ENCODE assay signal across 8 cellular contexts in the genomic region with DNA sequence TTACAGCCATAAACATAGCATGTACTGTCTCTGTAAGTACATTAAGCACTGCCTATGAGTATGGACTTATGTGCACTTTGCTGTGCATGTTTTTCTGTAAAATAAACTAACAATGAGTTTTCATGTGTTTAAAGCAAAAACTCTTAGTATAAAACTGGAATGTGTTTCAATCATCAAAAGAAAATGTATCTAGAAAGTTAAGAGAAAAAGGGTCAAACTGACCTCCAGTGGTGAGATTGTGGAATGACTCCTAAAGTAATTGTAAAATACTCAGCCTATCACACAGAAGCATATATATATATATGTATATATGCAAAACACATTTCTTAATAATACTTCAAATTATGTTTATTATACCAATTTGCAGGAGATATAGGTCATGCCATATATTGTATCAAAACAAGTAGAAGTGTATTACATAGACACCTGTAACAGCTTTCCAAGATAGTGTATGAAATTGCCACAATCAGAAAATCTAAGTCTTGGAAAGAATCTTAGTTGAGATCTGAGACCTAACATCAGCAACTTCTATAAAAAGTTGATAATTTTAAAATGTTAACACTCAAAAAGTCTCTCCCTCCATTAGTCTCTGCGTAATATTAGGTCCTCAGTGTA.
DNase-seq lines count a peak whose midpoint lies in the region; ATAC-seq and TF ChIP-seq lines count a peak whose summit lies in the region.

No MANE protein-coding gene starts in this region.

- peak overlapping the region; percentile 26 for H2AFZ ChIP-seq in HCT116 (ENCODE audit: low read depth, low read length, poor library complexity, severe bottlenecking)

- RAD21 ChIA-PET in HCT116 (lab: Charles Lee; ENCODE audit: low non-redundant PET in 1 of 2, low total read pairs in 2 of 2, uncharacterized antibody in 2 of 2, unreplicated experiment in 2 of 2) = no interaction called here

- no peaks in the 10 kb centered on the region for H4K20me1 ChIP-seq in HCT116 (ENCODE audit: insufficient read depth)

- no TSS peak for BruUV-seq in HCT116 (replicated peaks; lab: Mats Ljungman, UMichigan)

- TF ChIP-seq EP300 in gastroesophageal sphincter (IDR thresholded peaks at IDR 0.05) = no peak

- H3K4me3 ChIP-seq in HCT116 (replicated peaks in 1 of 2; ENCODE audit: low read depth in 1 of 2, low read length in 2 of 2) = no peak overlapping the region
- H3K4me3 ChIP-seq in gastroesophageal sphincter = no peak overlapping the region
- no peak overlapping the region for H3K4me3 ChIP-seq in upper lobe of right lung

- CTCF ChIA-PET in HCT116 (lab: Charles Lee) = interaction anchor here (0.8 to 3.0 kb wide), 4 partner anchors 150 to 346 kb away, joined by 3 to 47 read pairs (median 6); no protein-coding TSS in a partner anchor

- H3K36me3 ChIP-seq in HCT116 (ENCODE audit: control insufficient read depth in 1 of 2, insufficient read depth in 2 of 2, low read length in 2 of 2) = no peaks in the 10 kb centered on the region
- no peaks in the 10 kb centered on the region for H3K36me3 ChIP-seq in gastroesophageal sphincter
- no peaks in the 10 kb centered on the region for H3K36me3 ChIP-seq in upper lobe of right lung

- ATAC-seq in HCT116 (peak; percentile 69), gastroesophageal sphincter (no peak), upper lobe of right lung (no peak), GM21423 (IDR thresholded peaks at IDR 0.05; ENCODE audit: unreplicated experiment) (no peak)

- TF ChIP-seq RAD21 in HCT116 (IDR thresholded peaks at IDR 0.05; ENCODE audit: low read depth) = peak; percentile 55

- POLR2A ChIA-PET in HCT116 (lab: Charles Lee) = no interaction called here

- peak; percentile 27 to 59 (median 40); a peak in 5 of 6 replicates for TF ChIP-seq CTCF in HCT116 (IDR thresholded peaks at IDR 0.05 in 2 of 3, conservative IDR thresholded peaks at IDR 0.05 in 1 of 3; ENCODE audit: borderline replicate concordance in 1 of 3, insufficient read depth in 1 of 3, low read depth in 2 of 3, low read length in 2 of 3)
- TF ChIP-seq CTCF in gastroesophageal sphincter (IDR thresholded peaks at IDR 0.05) = peak; percentile 61 to 73 (median 70)
- peak; percentile 57 for TF ChIP-seq CTCF in upper lobe of right lung (IDR thresholded peaks at IDR 0.05)

- H3K4me1 ChIP-seq in HCT116 (ENCODE audit: control insufficient read depth in 1 of 2, insufficient read depth in 2 of 2, low read length in 2 of 2) (no peaks in the 10 kb centered on the region), gastroesophageal sphincter (peaks cover 0 to 31% (median 0%) of the 10 kb centered on the region in 3 donors), upper lobe of right lung (no peaks in the 10 kb centered on the region)

- WGBS in gastroesophageal sphincter (ENCODE audit: low coverage in 1 of 2), 2 donors = 93 to 100% methylated on average over 1 of the region's 1 CpG

- H3K27me3 ChIP-seq in HCT116 (ENCODE audit: insufficient read depth, low read length) (no peaks in the 10 kb centered on the region), gastroesophageal sphincter (no peaks in the 10 kb centered on the region), upper lobe of right lung (no peaks in the 10 kb centered on the region)

- no peak overlapping the region for H3K4me2 ChIP-seq in HCT116 (ENCODE audit: low read length)

- intact Hi-C loops in HCT116 (cut with micrococcal nuclease) (loop anchor here (2.0 to 5.0 kb wide), 2 partner anchors 328 to 344 kb away; no protein-coding TSS in a partner anchor), upper lobe of right lung (cut with DNase I) (loop anchor here (5.0 kb wide), 1 partner anchor 328 kb away; no protein-coding TSS in a partner anchor)

- no peak for TF ChIP-seq POLR2A in HCT116 (IDR thresholded peaks at IDR 0.05; ENCODE audit: borderline replicate concordance, extremely low read depth, insufficient read depth, insufficient read length)
- TF ChIP-seq POLR2A in gastroesophageal sphincter (IDR thresholded peaks at IDR 0.05) = no peak

- no peak overlapping the region for H3K9ac ChIP-seq in HCT116 (ENCODE audit: low read length)

- H3K9me3 ChIP-seq in HCT116 (ENCODE audit: control insufficient read depth in 1 of 2, insufficient read depth in 1 of 2, low read depth in 1 of 2, low read length in 2 of 2) (no peaks in the 10 kb centered on the region), gastroesophageal sphincter (peaks cover 0 to 3% (median 0%) of the 10 kb centered on the region in 3 donors), upper lobe of right lung (no peaks in the 10 kb centered on the region)

- no peaks in the 10 kb centered on the region for H3K9me2 ChIP-seq in HCT116 (ENCODE audit: insufficient read depth)

- H3K27ac ChIP-seq in HCT116 (ENCODE audit: low read depth, low read length) = no peak overlapping the region
- H3K27ac ChIP-seq in gastroesophageal sphincter = no peak overlapping the region
- no peak overlapping the region for H3K27ac ChIP-seq in upper lobe of right lung

- no peaks in the 10 kb centered on the region for H3K79me2 ChIP-seq in HCT116 (ENCODE audit: insufficient read depth, low read length)

- peak; percentile 22 for DNase-seq in Ammon's horn (ENCODE audit: low spot score)
- peak; percentile 21 for DNase-seq in HCT116 (ENCODE audit: low read depth, low spot score)
- peak; percentile 3 for DNase-seq in SKM-1 (lab: John Stamatoyannopoulos, UW; ENCODE audit: unreplicated experiment)
- DNase-seq in upper lobe of right lung = no peak
- no peak for DNase-seq in DMS153 treated with DMSO at 0.1 percent for 48 hours (lab: John Stamatoyannopoulos, UW; ENCODE audit: unreplicated experiment)
- no peak for DNase-seq in epidermal melanocyte (ENCODE audit: insufficient read length, low spot score)

TF ChIP-seq in HCT116, 20 proteins besides CTCF, POLR2A, EP300 and RAD21 (continues in another document):
- no peak for TF ChIP-seq SRF (IDR thresholded peaks at IDR 0.05; ENCODE audit: low read depth)
- TF ChIP-seq YY1 (IDR thresholded peaks at IDR 0.05; ENCODE audit: extremely low read depth, insufficient replicate concordance, low read depth, low read length) = no peak
- TF ChIP-seq EZH2phosphoT487 (IDR thresholded peaks at IDR 0.05; ENCODE audit: borderline replicate concordance) = no peak
- TF ChIP-seq, protein P1, sequence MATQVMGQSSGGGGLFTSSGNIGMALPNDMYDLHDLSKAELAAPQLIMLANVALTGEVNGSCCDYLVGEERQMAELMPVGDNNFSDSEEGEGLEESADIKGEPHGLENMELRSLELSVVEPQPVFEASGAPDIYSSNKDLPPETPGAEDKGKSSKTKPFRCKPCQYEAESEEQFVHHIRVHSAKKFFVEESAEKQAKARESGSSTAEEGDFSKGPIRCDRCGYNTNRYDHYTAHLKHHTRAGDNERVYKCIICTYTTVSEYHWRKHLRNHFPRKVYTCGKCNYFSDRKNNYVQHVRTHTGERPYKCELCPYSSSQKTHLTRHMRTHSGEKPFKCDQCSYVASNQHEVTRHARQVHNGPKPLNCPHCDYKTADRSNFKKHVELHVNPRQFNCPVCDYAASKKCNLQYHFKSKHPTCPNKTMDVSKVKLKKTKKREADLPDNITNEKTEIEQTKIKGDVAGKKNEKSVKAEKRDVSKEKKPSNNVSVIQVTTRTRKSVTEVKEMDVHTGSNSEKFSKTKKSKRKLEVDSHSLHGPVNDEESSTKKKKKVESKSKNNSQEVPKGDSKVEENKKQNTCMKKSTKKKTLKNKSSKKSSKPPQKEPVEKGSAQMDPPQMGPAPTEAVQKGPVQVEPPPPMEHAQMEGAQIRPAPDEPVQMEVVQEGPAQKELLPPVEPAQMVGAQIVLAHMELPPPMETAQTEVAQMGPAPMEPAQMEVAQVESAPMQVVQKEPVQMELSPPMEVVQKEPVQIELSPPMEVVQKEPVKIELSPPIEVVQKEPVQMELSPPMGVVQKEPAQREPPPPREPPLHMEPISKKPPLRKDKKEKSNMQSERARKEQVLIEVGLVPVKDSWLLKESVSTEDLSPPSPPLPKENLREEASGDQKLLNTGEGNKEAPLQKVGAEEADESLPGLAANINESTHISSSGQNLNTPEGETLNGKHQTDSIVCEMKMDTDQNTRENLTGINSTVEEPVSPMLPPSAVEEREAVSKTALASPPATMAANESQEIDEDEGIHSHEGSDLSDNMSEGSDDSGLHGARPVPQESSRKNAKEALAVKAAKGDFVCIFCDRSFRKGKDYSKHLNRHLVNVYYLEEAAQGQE (IDR thresholded peaks at IDR 0.05; ENCODE audit: low read depth) = no peak
- no peak for TF ChIP-seq EZH2 (IDR thresholded peaks at IDR 0.05)
- no peak for TF ChIP-seq EGR1 (IDR thresholded peaks at IDR 0.05; ENCODE audit: low read depth)
- no peak for TF ChIP-seq ELF1 (IDR thresholded peaks at IDR 0.05; ENCODE audit: borderline replicate concordance, low read depth)
- TF ChIP-seq, protein P2, sequence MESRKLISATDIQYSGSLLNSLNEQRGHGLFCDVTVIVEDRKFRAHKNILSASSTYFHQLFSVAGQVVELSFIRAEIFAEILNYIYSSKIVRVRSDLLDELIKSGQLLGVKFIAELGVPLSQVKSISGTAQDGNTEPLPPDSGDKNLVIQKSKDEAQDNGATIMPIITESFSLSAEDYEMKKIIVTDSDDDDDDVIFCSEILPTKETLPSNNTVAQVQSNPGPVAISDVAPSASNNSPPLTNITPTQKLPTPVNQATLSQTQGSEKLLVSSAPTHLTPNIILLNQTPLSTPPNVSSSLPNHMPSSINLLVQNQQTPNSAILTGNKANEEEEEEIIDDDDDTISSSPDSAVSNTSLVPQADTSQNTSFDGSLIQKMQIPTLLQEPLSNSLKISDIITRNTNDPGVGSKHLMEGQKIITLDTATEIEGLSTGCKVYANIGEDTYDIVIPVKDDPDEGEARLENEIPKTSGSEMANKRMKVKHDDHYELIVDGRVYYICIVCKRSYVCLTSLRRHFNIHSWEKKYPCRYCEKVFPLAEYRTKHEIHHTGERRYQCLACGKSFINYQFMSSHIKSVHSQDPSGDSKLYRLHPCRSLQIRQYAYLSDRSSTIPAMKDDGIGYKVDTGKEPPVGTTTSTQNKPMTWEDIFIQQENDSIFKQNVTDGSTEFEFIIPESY (IDR thresholded peaks at IDR 0.05; ENCODE audit: extremely low read depth, insufficient replicate concordance, low read length) = no peak
- TF ChIP-seq POLR2AphosphoS5 (IDR thresholded peaks at IDR 0.05; ENCODE audit: low read depth, low read length) = no peak
- TF ChIP-seq CBX3 (IDR thresholded peaks at IDR 0.05; ENCODE audit: low read depth) = no peak
- TF ChIP-seq, protein P3, sequence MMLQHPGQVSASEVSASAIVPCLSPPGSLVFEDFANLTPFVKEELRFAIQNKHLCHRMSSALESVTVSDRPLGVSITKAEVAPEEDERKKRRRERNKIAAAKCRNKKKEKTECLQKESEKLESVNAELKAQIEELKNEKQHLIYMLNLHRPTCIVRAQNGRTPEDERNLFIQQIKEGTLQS (IDR thresholded peaks at IDR 0.05) = no peak
- no peak for TF ChIP-seq SIN3A (IDR thresholded peaks at IDR 0.05; ENCODE audit: low read depth)
- no peak for TF ChIP-seq SP1 (IDR thresholded peaks at IDR 0.05; ENCODE audit: low read depth)
- TF ChIP-seq, protein P4, sequence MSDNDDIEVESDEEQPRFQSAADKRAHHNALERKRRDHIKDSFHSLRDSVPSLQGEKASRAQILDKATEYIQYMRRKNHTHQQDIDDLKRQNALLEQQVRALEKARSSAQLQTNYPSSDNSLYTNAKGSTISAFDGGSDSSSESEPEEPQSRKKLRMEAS (IDR thresholded peaks at IDR 0.05) = no peak
- no peak for TF ChIP-seq ZNF274 (IDR thresholded peaks at IDR 0.05; ENCODE audit: low read depth, low read length)

Comparison
In these comparisons a context has a peak if more than half of its experiments do, and no peak if none do; other contexts are left out.
1. DNase-seq: peak in Ammon's horn (single experiment), HCT116 (single experiment) and SKM-1 (single experiment); none in upper lobe of right lung (single experiment), DMS153 treated with DMSO at 0.1 percent for 48 hours (single experiment) and epidermal melanocyte (single experiment).
2. Peak in every context shown above with its lines, with median percentiles within 50 percentile points of each other: CTCF ChIP-seq.